In the genomic region with DNA sequence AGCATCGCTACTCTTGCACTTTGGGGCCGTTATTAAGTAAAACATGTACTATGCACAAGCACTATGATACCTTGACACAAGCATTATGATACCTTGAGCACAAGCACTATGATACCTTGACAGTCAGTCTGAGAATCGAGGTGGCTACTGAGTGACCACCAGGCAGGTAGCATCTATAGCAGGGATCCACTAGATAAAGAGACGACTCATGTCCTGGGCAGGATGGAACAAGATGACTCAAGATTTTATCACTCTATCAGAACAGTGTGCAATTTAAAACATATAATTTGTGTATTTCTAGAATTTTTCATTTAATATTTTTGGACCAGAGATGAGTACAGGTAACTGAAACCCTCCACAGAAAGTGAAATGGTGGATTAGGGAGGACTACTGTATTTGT, we compare ENCODE assay signal across 28 cellular contexts.
"Had no signal": no experiment of that assay in that cellular context is flagged by ENCODE, and none has a peak within 500 bp of the region (broad histone marks: within the 10 kb centered on the region; RNA-seq: fewer than 3 reads in every experiment).

No MANE protein-coding gene starts in this region.

- H3K27me3 ChIP-seq: neural progenitor cell, ovary, right lobe of liver, spleen, suprapubic skin, testis, tibial artery, transverse colon, upper lobe of right lung, uterus had no signal

- H3K4me2 ChIP-seq: neural progenitor cell, smooth muscle cell had no signal

- H2AFZ ChIP-seq: neural progenitor cell, parathyroid adenoma had no signal

- DNase-seq: natural killer cell; occipital lobe; ovary; posterior cingulate gyrus; psoas muscle; right cardiac atrium; right lobe of liver; spleen; stimulated activated CD4-positive, alpha-beta T cell treated with anti-CD3 and anti-CD28 coated beads, Interleukin-12 subunit alpha, Interleukin-12 subunit beta, amount 100 ng/mL, for 4 hours; stimulated activated CD4-positive, alpha-beta T cell treated with anti-CD3 and anti-CD28 coated beads, Interleukin-1b, Interleukin-23, amount 100 ng/mL, for 48 hours; stimulated activated CD4-positive, alpha-beta T cell treated with anti-CD3 and anti-CD28 coated beads, Interleukin-4, amount 100 ng/mL, for 1 hour; stimulated activated CD4-positive, alpha-beta T cell treated with anti-CD3 and anti-CD28 coated beads, Interleukin-4, amount 100 ng/mL, for 4 hours; stimulated activated CD8-positive, alpha-beta memory T cell treated with anti-CD3 and anti-CD28 coated beads, Interleukin-4, amount 100 ng/mL, for 48 hours; stimulated activated naive CD4-positive, alpha-beta T cell; stimulated activated naive CD8-positive, alpha-beta T cell treated with anti-CD3 and anti-CD28 coated beads, Interleukin-15, amount 100 ng/mL, for 72 hours; stimulated activated naive CD8-positive, alpha-beta T cell treated with anti-CD3 and anti-CD28 coated beads, Interleukin-15, Interleukin-2, amounts not matched to agents 100 U/mL and 50 U/mL, for 24 hours; substantia nigra; testis; tibial artery; transverse colon; upper lobe of right lung; uterus had no signal

- H3K27ac ChIP-seq: neural progenitor cell, ovary, parathyroid adenoma, psoas muscle, right lobe of liver, skin epidermis, spleen, suprapubic skin, testis, tibial artery, transverse colon, upper lobe of right lung, uterus had no signal

- H3K4me1 ChIP-seq: neural progenitor cell, parathyroid adenoma, psoas muscle, right lobe of liver, spleen, suprapubic skin, testis, transverse colon, upper lobe of right lung, uterus had no signal

- H3K9me3 ChIP-seq: ovary, psoas muscle, right lobe of liver, spleen, suprapubic skin, testis, tibial artery, transverse colon, upper lobe of right lung, uterus had no signal

- H3K36me3 ChIP-seq: neural progenitor cell, ovary, right lobe of liver, spleen, suprapubic skin, transverse colon, upper lobe of right lung, uterus had no signal

- H3K9ac ChIP-seq: neural progenitor cell, parathyroid adenoma had no signal

- H3K79me2 ChIP-seq: parathyroid adenoma had no signal

- ATAC-seq: natural killer cell; psoas muscle; right cardiac atrium; right lobe of liver; stimulated activated memory B cell treated with anti-CD40 and anti-IgM and Interleukin-4, amounts not matched to agents 10 μg/mL and 1 μg/mL and 100 μg/mL, for 72 hours; stimulated activated naive CD8-positive, alpha-beta T cell treated with anti-CD3 and anti-CD28 coated beads, Interleukin-15, amount 100 ng/mL, for 72 hours; stimulated activated naive CD8-positive, alpha-beta T cell treated with anti-CD3 and anti-CD28 coated beads, Interleukin-15, Interleukin-2, amounts not matched to agents 100 U/mL and 50 U/mL, for 24 hours; upper lobe of right lung had no signal

- H3K4me3 ChIP-seq: neural progenitor cell, ovary, psoas muscle, right lobe of liver, skin epidermis, smooth muscle cell, spleen, suprapubic skin, testis, tibial artery, transverse colon, upper lobe of right lung, uterus had no signal
